ENCODE assay signal across 1 cellular context in genomic region chr2:161107265-161107664, GRCh38.
TF ChIP-seq lines count a peak whose summit lies in the region.

No MANE protein-coding gene starts in this region.

TF ChIP-seq in H1, 55 proteins besides CTCF, POLR2A, EP300 and RAD21 (continued from another document):
- no peak for TF ChIP-seq EZH2 (IDR thresholded peaks at IDR 0.05; ENCODE audit: low read depth, low read length, severe bottlenecking)
